In the genomic region with DNA sequence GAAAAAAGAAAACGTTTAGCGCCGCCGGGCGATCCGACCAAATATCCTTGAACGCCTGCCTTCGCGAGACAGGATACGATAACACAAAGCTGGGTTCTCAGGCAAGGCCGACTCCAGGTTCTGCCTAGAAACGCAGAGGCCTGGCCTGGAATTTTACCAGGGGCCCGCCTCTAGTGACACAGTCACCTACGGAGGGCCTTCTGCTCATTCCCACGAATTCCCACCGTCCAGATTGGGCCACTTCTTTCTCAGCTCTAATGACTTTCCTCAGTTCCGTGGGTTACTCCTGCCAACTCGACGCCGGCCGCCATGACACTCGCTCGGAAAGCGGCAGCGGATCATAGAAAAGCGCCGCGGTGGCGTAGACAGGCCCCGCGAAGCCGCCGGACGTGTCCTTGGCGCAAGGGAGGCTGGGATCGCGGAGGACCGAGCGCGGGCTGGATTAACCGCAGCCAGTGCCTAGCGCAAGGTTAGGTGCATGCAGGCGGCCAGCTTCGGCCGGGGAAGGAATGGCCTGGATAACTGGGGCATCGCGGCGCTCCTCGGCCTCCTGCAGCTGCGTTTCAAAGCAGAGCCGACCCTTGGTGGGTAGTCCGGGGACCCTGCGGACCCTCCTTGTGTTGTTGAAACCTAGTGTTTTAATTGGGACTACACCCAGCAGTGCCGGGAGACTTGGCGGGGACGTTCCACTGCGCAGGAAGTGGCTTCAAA, we compare ENCODE assay signal across 8 cellular contexts. TPM values are rescaled to one million over a fixed set of nuclear protein-coding genes. Genes with fewer than 3 reads are reported as not detected.
DNase-seq lines count a peak whose midpoint lies in the region; ATAC-seq and TF ChIP-seq lines count a peak whose summit lies in the region.

A gene (minus strand): TSS at position 340 of the 711 bp plus-strand sequence. CDS start 374 bp downstream, outside the sequence.

- H3K4me1 Mint-ChIP-seq in CD4-positive, CD25-positive, alpha-beta regulatory T cell, result peaks cover 31 to 54% (median 40%) of the 10 kb centered on the region in 4 donors
- peaks cover 32% of the 10 kb centered on the region for H3K4me1 Mint-ChIP-seq in activated CD8-positive, alpha-beta T cell treated with anti-CD3 and anti-CD28 coated beads for 36 hours (ENCODE audit: low read depth)

- H3K36me3 ChIP-seq in CD4-positive, CD25-positive, alpha-beta regulatory T cell (ENCODE audit: control insufficient read depth, insufficient read depth, low read length), result no peaks in the 10 kb centered on the region
- H3K36me3 ChIP-seq in lower lobe of right lung, result peaks cover 5% of the 10 kb centered on the region

- POLR2A ChIA-PET in activated CD8-positive, alpha-beta T cell treated with anti-CD3 and anti-CD28 coated beads for 36 hours (lab: Charles Lee), result interaction anchor here (0.5 to 2.6 kb wide), 19 partner anchors 8 to 531 kb away, joined by 3 to 22 read pairs (median 3); a partner anchor contains a TSS

- peaks cover 38% of the 10 kb centered on the region for H3K4me1 ChIP-seq in CD4-positive, CD25-positive, alpha-beta regulatory T cell (ENCODE audit: control insufficient read depth, insufficient read depth, low read length, poor library complexity, severe bottlenecking)
- H3K4me1 ChIP-seq in lower lobe of right lung, result peaks cover 46% of the 10 kb centered on the region

- no peaks in the 10 kb centered on the region for H3K9me3 Mint-ChIP-seq in CD4-positive, CD25-positive, alpha-beta regulatory T cell
- no peaks in the 10 kb centered on the region for H3K9me3 Mint-ChIP-seq in activated CD8-positive, alpha-beta T cell treated with anti-CD3 and anti-CD28 coated beads for 36 hours

- peak within 1 kb of the TSS; percentile 89 for H3K27ac ChIP-seq in CD4-positive, CD25-positive, alpha-beta regulatory T cell (ENCODE audit: insufficient read depth, low read length, poor library complexity, severe bottlenecking)
- peak within 1 kb of the TSS; percentile 99 for H3K27ac ChIP-seq in lower lobe of right lung

- intact Hi-C loops in activated CD8-positive, alpha-beta T cell treated with anti-CD3 and anti-CD28 coated beads for 36 hours (cut with micrococcal nuclease), result no loop called here
- intact Hi-C loops in lower lobe of right lung (cut with DNase I), result no loop called here

- H3K36me3 Mint-ChIP-seq in CD4-positive, CD25-positive, alpha-beta regulatory T cell, result peaks cover 7% of the 10 kb centered on the region
- peaks cover 17% of the 10 kb centered on the region for H3K36me3 Mint-ChIP-seq in activated CD8-positive, alpha-beta T cell treated with anti-CD3 and anti-CD28 coated beads for 36 hours (ENCODE audit: low read depth)

- peak within 1 kb of the TSS in 2 of 3 donors; percentile 99 for H3K27ac Mint-ChIP-seq in CD4-positive, CD25-positive, alpha-beta regulatory T cell
- H3K27ac Mint-ChIP-seq in activated CD8-positive, alpha-beta T cell treated with anti-CD3 and anti-CD28 coated beads for 36 hours, result peak within 1 kb of the TSS; percentile 93

- no peak for TF ChIP-seq CTCF in activated CD8-positive, alpha-beta T cell treated with anti-CD3 and anti-CD28 coated beads for 36 hours (IDR thresholded peaks at IDR 0.05)
- no peak for TF ChIP-seq CTCF in lower lobe of right lung (IDR thresholded peaks at IDR 0.05)

- H3K4me3 ChIP-seq in CD4-positive, CD25-positive, alpha-beta regulatory T cell (ENCODE audit: low read depth, low read length), result peak within 1 kb of the TSS; percentile 98
- peak within 1 kb of the TSS; percentile 88 for H3K4me3 ChIP-seq in lower lobe of right lung

- no peaks in the 10 kb centered on the region for H3K9me3 ChIP-seq in CD4-positive, CD25-positive, alpha-beta regulatory T cell (ENCODE audit: control insufficient read depth in 2 of 2, low read length in 2 of 2)
- H3K9me3 ChIP-seq in lower lobe of right lung, result no peaks in the 10 kb centered on the region

- H3K27me3 ChIP-seq in CD4-positive, CD25-positive, alpha-beta regulatory T cell (ENCODE audit: control insufficient read depth, insufficient read depth, low read length), result no peaks in the 10 kb centered on the region
- no peaks in the 10 kb centered on the region for H3K27me3 ChIP-seq in lower lobe of right lung (ENCODE audit: low read depth)

- peak; percentile 87 to 97 (median 95) for DNase-seq in CD4-positive, CD25-positive, alpha-beta regulatory T cell
- DNase-seq in NCI-H82 treated with DMSO at 0.1 percent for 48 hours (lab: John Stamatoyannopoulos, UW; ENCODE audit: unreplicated experiment) (peak; percentile 1), ecto neural progenitor cell (ENCODE audit: low spot score) (peak; percentile 96), lower lobe of right lung (peak; percentile 97)
- DNase-seq in activated CD8-positive, alpha-beta T cell treated with anti-CD3 and anti-CD28 coated beads for 36 hours, result peak; percentile 97
- DNase-seq in stimulated activated CD4-positive, alpha-beta T cell treated with anti-CD3 and anti-CD28 coated beads, TNF-alpha, amount 100 ng/mL, for 24 hours (ENCODE audit: low read depth in 3 of 3), result peak; percentile 87 to 93 (median 90)

- H3K4me3 Mint-ChIP-seq in CD4-positive, CD25-positive, alpha-beta regulatory T cell, result peak within 1 kb of the TSS; percentile 96 to 100 (median 98)
- H3K4me3 Mint-ChIP-seq in activated CD8-positive, alpha-beta T cell treated with anti-CD3 and anti-CD28 coated beads for 36 hours, result peak within 1 kb of the TSS; percentile 98

- peak; percentile 95 to 98 for ATAC-seq in CD4-positive, CD25-positive, alpha-beta regulatory T cell (ENCODE audit: low read depth in 2 of 2)
- ATAC-seq in GM19438 (IDR thresholded peaks at IDR 0.05; ENCODE audit: low read depth, unreplicated experiment), result peak; percentile 98
- ATAC-seq in HG03575 (IDR thresholded peaks at IDR 0.05; ENCODE audit: extremely low read depth, insufficient number of reproducible peaks, low FRiP score, unreplicated experiment), result peak; percentile 80
- ATAC-seq in activated CD8-positive, alpha-beta T cell treated with anti-CD3 and anti-CD28 coated beads for 36 hours, result peak; percentile 94
- peak; percentile 100 for ATAC-seq in lower lobe of right lung

- H3K27me3 Mint-ChIP-seq in CD4-positive, CD25-positive, alpha-beta regulatory T cell, result no peaks in the 10 kb centered on the region
- H3K27me3 Mint-ChIP-seq in activated CD8-positive, alpha-beta T cell treated with anti-CD3 and anti-CD28 coated beads for 36 hours, result no peaks in the 10 kb centered on the region

- CTCF ChIA-PET in activated CD8-positive, alpha-beta T cell treated with anti-CD3 and anti-CD28 coated beads for 36 hours (lab: Charles Lee), result interaction anchor here (1.3 to 2.2 kb wide), 5 partner anchors 13 to 67 kb away, joined by 3 to 15 read pairs (median 4); a partner anchor contains a TSS

RNA-seq across cellular contexts. Expression of the gene that starts here (rescaled TPM):
- 55.9 TPM for total RNA-seq in CD4-positive, CD25-positive, alpha-beta regulatory T cell
- 10 to 100 TPM; 39.8 to 44.5 (median 43.2) TPM for polyA plus RNA-seq in CD4-positive, CD25-positive, alpha-beta regulatory T cell
- 10 to 100 TPM; 33.5 to 35.5 TPM for total RNA-seq in activated CD8-positive, alpha-beta T cell treated with anti-CD3 and anti-CD28 coated beads for 36 hours
- total RNA-seq in lower lobe of right lung, result 62.6 TPM

Comparison
In these comparisons a context has a peak if more than half of its experiments do, and no peak if none do; other contexts are left out.
1. Peak in every context shown above with its lines: DNase-seq, ATAC-seq, H3K4me3 ChIP-seq and H3K27ac ChIP-seq.
2. DNase-seq: peak in every context shown above with its lines; median percentile 97 in activated CD8-positive, alpha-beta T cell treated with anti-CD3 and anti-CD28 coated beads for 36 hours; 97 in lower lobe of right lung; 96 in ecto neural progenitor cell; 95 in CD4-positive, CD25-positive, alpha-beta regulatory T cell; 90 in stimulated activated CD4-positive, alpha-beta T cell treated with anti-CD3 and anti-CD28 coated beads, TNF-alpha, amount 100 ng/mL, for 24 hours; 1 in NCI-H82 treated with DMSO at 0.1 percent for 48 hours.